Comparison of ENCODE assay signal across 16 cellular contexts in genomic region chr1:35187816-35188342, GRCh38. TPM values are rescaled to one million over a fixed set of nuclear protein-coding genes. Genes with fewer than 3 reads are reported as not detected.
DNase-seq lines count a peak whose midpoint lies in the region; ATAC-seq and TF ChIP-seq lines count a peak whose summit lies in the region.
"Had no signal": no experiment of that assay in that cellular context is flagged by ENCODE, and none has a peak within 500 bp of the region (broad histone marks: within the 10 kb centered on the region; RNA-seq: fewer than 3 reads in every experiment).

No MANE protein-coding gene starts in this region.

- no peak overlapping the region for H3T11ph ChIP-seq in H9 (ENCODE audit: low read length)

- no peak overlapping the region for H2BK120ac ChIP-seq in H9 (ENCODE audit: low read depth, low read length, poor library complexity, severe bottlenecking)

- no peaks in the 10 kb centered on the region for H3K9me2 ChIP-seq in hepatocyte (replicated peaks; ENCODE audit: insufficient read depth)

- H3K79me2 ChIP-seq in hepatocyte (peaks cover 100% of the 10 kb centered on the region), H9 (ENCODE audit: insufficient read depth, low read length) (peaks cover 42% of the 10 kb centered on the region)

- H3K27ac Mint-ChIP-seq in MCF 10A (ENCODE audit: low read depth, unreplicated experiment) (peak overlapping the region; percentile 59), activated B cell treated with CpG ODN at 0.5 μM for 24 hours (peak overlapping the region; percentile 2), type B pancreatic cell (peak overlapping the region; percentile 87), H9 (peak overlapping the region in 1 of 3 experiments; percentile 10; a peak in 2 of 7 replicates)
- H3K27ac Mint-ChIP-seq: B cell had no signal

- no peaks in the 10 kb centered on the region for H3K79me1 ChIP-seq in H9 (ENCODE audit: insufficient read depth, low read depth, low read length, poor library complexity, severe bottlenecking)

- no peak overlapping the region for H4K8ac ChIP-seq in H9 (replicated peaks; ENCODE audit: insufficient read length, low read depth, low read length)

- H4K5ac ChIP-seq in H9 (ENCODE audit: insufficient read length, low read depth, low read length): no peak overlapping the region

- no peak overlapping the region for H3K27ac ChIP-seq in breast epithelium
- no peak overlapping the region for H3K27ac ChIP-seq in hepatocyte
- no peak overlapping the region for H3K27ac ChIP-seq in H9 (ENCODE audit: insufficient read length, low read depth, low read length)
- H3K27ac ChIP-seq: adrenal gland had no signal

- no peaks in the 10 kb centered on the region for H3K27me3 ChIP-seq in breast epithelium
- no peaks in the 10 kb centered on the region for H3K27me3 ChIP-seq in hepatocyte
- no peaks in the 10 kb centered on the region for H3K27me3 ChIP-seq in H9 (ENCODE audit: insufficient read depth, low read length)
- H3K27me3 ChIP-seq: adrenal gland had no signal

- no peaks in the 10 kb centered on the region for H3K9me3 Mint-ChIP-seq in MCF 10A (ENCODE audit: unreplicated experiment)
- no peaks in the 10 kb centered on the region for H3K9me3 Mint-ChIP-seq in activated B cell treated with CpG ODN at 0.5 μM for 24 hours
- H3K9me3 Mint-ChIP-seq in type B pancreatic cell: no peaks in the 10 kb centered on the region
- peaks cover 2 to 4% of the 10 kb centered on the region in 2 experiments; a peak in 3 of 5 replicates for H3K9me3 Mint-ChIP-seq in H9
- H3K9me3 Mint-ChIP-seq: dendritic cell treated with granulocyte-macrophage colony-stimulating factor and Interleukin-4, amounts not matched to agents 40 ng/mL and 50 ng/mL, for 4 days had no signal

- peak overlapping the region; percentile 57 for H3K4me3 Mint-ChIP-seq in MCF 10A (ENCODE audit: unreplicated experiment)
- H3K4me3 Mint-ChIP-seq in activated B cell treated with CpG ODN at 0.5 μM for 24 hours: no peak overlapping the region
- peak overlapping the region; percentile 96 for H3K4me3 Mint-ChIP-seq in type B pancreatic cell
- H3K4me3 Mint-ChIP-seq in H9: 0 out of 5 replicates have a peak overlapping the region, but pooled peaks of 1 of the 2 experiments have one; percentile 8
- H3K4me3 Mint-ChIP-seq: B cell had no signal

- TF ChIP-seq POLR2A in breast epithelium (IDR thresholded peaks at IDR 0.05): no peak

- H2BK12ac ChIP-seq in H9 (ENCODE audit: insufficient read length, low read depth, low read length): no peak overlapping the region

- no peak overlapping the region for H3K4ac ChIP-seq in H9 (ENCODE audit: low read depth, low read length)

- H2AK5ac ChIP-seq in H9 (ENCODE audit: insufficient read length, low read length): no peak overlapping the region

- peaks cover 9% of the 10 kb centered on the region for H3K23me2 ChIP-seq in H9 (ENCODE audit: insufficient read length, low read depth, low read length, poor library complexity, severe bottlenecking)

- no peak overlapping the region for H3K9ac ChIP-seq in H9 (ENCODE audit: extremely low read depth, insufficient read length, low read length)

- intact Hi-C loops in MCF 10A (cut with micrococcal nuclease): no loop called here
- intact Hi-C loops in breast epithelium (cut with DNase I; ENCODE audit: low total_unique reads): no loop called here
- intact Hi-C loops in activated B cell treated with CpG ODN at 0.5 μM for 24 hours (cut with micrococcal nuclease): no loop called here

- H3K23ac ChIP-seq in H9 (ENCODE audit: insufficient read length, low read depth, low read length): no peak overlapping the region

- no peak overlapping the region for H3K14ac ChIP-seq in H9 (ENCODE audit: insufficient read depth, low read length)

- H3K36me3 ChIP-seq in breast epithelium (peaks cover 18% of the 10 kb centered on the region), hepatocyte (replicated peaks; ENCODE audit: insufficient read depth, low read depth) (peaks cover 10% of the 10 kb centered on the region)

- H2BK20ac ChIP-seq in H9 (ENCODE audit: low read depth, low read length, poor library complexity, severe bottlenecking): no peak overlapping the region

- no peak overlapping the region for H2BK15ac ChIP-seq in H9 (ENCODE audit: low read depth, low read length)

- no peaks in the 10 kb centered on the region for H3K9me3 ChIP-seq in breast epithelium
- H3K9me3 ChIP-seq in hepatocyte (ENCODE audit: low read depth): no peaks in the 10 kb centered on the region
- no peaks in the 10 kb centered on the region for H3K9me3 ChIP-seq in H9 (ENCODE audit: control insufficient read depth, low read depth, low read length)
- H3K9me3 ChIP-seq: adrenal gland had no signal

- DNase-seq in MCF 10A (ENCODE audit: unreplicated experiment) (no peak), breast epithelium (ENCODE audit: low spot score in 2 of 2) (no peak), activated B cell treated with CpG ODN at 0.5 μM for 24 hours (no peak), hepatocyte (ENCODE audit: low spot score) (no peak), type B pancreatic cell (ENCODE audit: extremely low spot score, unreplicated experiment) (no peak), H9 (no peak), cerebellum (ENCODE audit: low spot score) (no peak), HT-29 (ENCODE audit: low spot score) (no peak)
- DNase-seq: activated CD4-positive, alpha-beta T cell treated with anti-CD3 and anti-CD28 coated beads for 4 hours; adrenal gland; GF-D8; NCI-H1048; stimulated activated CD4-positive, alpha-beta T cell treated with anti-CD3 and anti-CD28 coated beads, Interleukin-2, amount 100 ng/mL, for 48 hours had no signal

- H2BK5ac ChIP-seq in H9 (ENCODE audit: insufficient read length, low read length): no peak overlapping the region

- no peak overlapping the region for H2AFZ ChIP-seq in hepatocyte
- H2AFZ ChIP-seq in H9 (ENCODE audit: low read length): no peak overlapping the region

- 86% methylated on average over 7 of the region's 7 CpGs for WGBS in hepatocyte (ENCODE audit: low lambda C conversion rate, missing lambda C conversion rate)
- 100% methylated on average over 4 of the region's 7 CpGs for WGBS in H9 (ENCODE audit: extremely low coverage, insufficient read length, low lambda C conversion rate)

- no peak overlapping the region for H4K91ac ChIP-seq in H9 (ENCODE audit: insufficient read length, low read depth, low read length)

- no peak for ATAC-seq in activated B cell treated with CpG ODN at 0.5 μM for 24 hours (ENCODE audit: low read depth)
- ATAC-seq: HCT116 had no signal

- POLR2A ChIA-PET in MCF 10A (lab: Yijun Ruan, JAX): interaction anchor here (0.6 to 1.0 kb wide), 2 partner anchors 16 to 1059 kb away, joined by 3 to 5 read pairs; no protein-coding TSS in a partner anchor
- POLR2A ChIA-PET in activated B cell treated with CpG ODN at 0.5 μM for 24 hours (lab: Charles Lee): interaction anchor here (1.1 kb wide), 1 partner anchor 81 kb away, joined by 3 read pairs; the partner anchor contains the start of gene ZMYM4

- H3K4me2 ChIP-seq in hepatocyte (peak overlapping the region; percentile 91), H9 (ENCODE audit: insufficient read depth, insufficient read length, low read length) (no peak overlapping the region)

- H3K56ac ChIP-seq in H9 (ENCODE audit: insufficient read length, low read depth, low read length): no peak overlapping the region

- H3K36me3 Mint-ChIP-seq in MCF 10A (ENCODE audit: insufficient read depth, unreplicated experiment) (peaks cover 96% of the 10 kb centered on the region), activated B cell treated with CpG ODN at 0.5 μM for 24 hours (ENCODE audit: low read depth) (peaks cover 91% of the 10 kb centered on the region), type B pancreatic cell (peaks cover 78% of the 10 kb centered on the region), H9 (ENCODE audit: insufficient read depth in 1 of 3, low read depth in 3 of 3) (peaks cover 82 to 91% (median 91%) of the 10 kb centered on the region in 3 experiments)

- no peaks in the 10 kb centered on the region for H3K27me3 Mint-ChIP-seq in MCF 10A (ENCODE audit: insufficient read depth, unreplicated experiment)
- H3K27me3 Mint-ChIP-seq in activated B cell treated with CpG ODN at 0.5 μM for 24 hours: no peaks in the 10 kb centered on the region
- no peaks in the 10 kb centered on the region for H3K27me3 Mint-ChIP-seq in type B pancreatic cell
- no peaks in the 10 kb centered on the region for H3K27me3 Mint-ChIP-seq in H9 (ENCODE audit: low read depth)
- H3K27me3 Mint-ChIP-seq: B cell; dendritic cell treated with granulocyte-macrophage colony-stimulating factor and Interleukin-4, amounts not matched to agents 40 ng/mL and 50 ng/mL, for 4 days had no signal

- TF ChIP-seq CTCF in MCF 10A (IDR thresholded peaks at IDR 0.05; ENCODE audit: unreplicated experiment) (no peak), breast epithelium (IDR thresholded peaks at IDR 0.05) (no peak), activated B cell treated with CpG ODN at 0.5 μM for 24 hours (IDR thresholded peaks at IDR 0.05) (no peak), hepatocyte (IDR thresholded peaks at IDR 0.05; ENCODE audit: poor library complexity) (no peak), type B pancreatic cell (conservative IDR thresholded peaks at IDR 0.05) (no peak), H9 (conservative IDR thresholded peaks at IDR 0.05) (no peak)

- H3K4me3 ChIP-seq in breast epithelium: no peak overlapping the region
- no peak overlapping the region for H3K4me3 ChIP-seq in hepatocyte
- H3K4me3 ChIP-seq: adrenal gland had no signal

- H3K4me1 Mint-ChIP-seq in MCF 10A (ENCODE audit: insufficient read depth, unreplicated experiment): peaks cover 51% of the 10 kb centered on the region
- H3K4me1 Mint-ChIP-seq in activated B cell treated with CpG ODN at 0.5 μM for 24 hours: peaks cover 62% of the 10 kb centered on the region
- H3K4me1 Mint-ChIP-seq in type B pancreatic cell (ENCODE audit: unreplicated experiment): peaks cover 55% of the 10 kb centered on the region
- H3K4me1 Mint-ChIP-seq in H9: peaks cover 51 to 57% of the 10 kb centered on the region in 2 experiments

- no TSS peak for BruUV-seq in MCF 10A (replicated peaks; lab: Mats Ljungman, UMichigan)

- peaks cover 90% of the 10 kb centered on the region for H4K20me1 ChIP-seq in hepatocyte (ENCODE audit: insufficient read depth, poor library complexity, severe bottlenecking)
- no peaks in the 10 kb centered on the region for H4K20me1 ChIP-seq in H9 (ENCODE audit: control insufficient read depth, insufficient read depth, insufficient read length)

- H3K4me1 ChIP-seq in breast epithelium: peaks cover 0 to 26% of the 10 kb centered on the region in 2 donors
- peaks cover 46% of the 10 kb centered on the region for H3K4me1 ChIP-seq in hepatocyte (ENCODE audit: insufficient read depth)
- no peaks in the 10 kb centered on the region; the same call in 1 of the 2 replicates for H3K4me1 ChIP-seq in H9 (ENCODE audit: insufficient read depth, low read length)

- CTCF ChIA-PET in MCF 10A (lab: Yijun Ruan, JAX) (interaction anchor here (0.6 to 0.8 kb wide), 2 partner anchors 14 to 150 kb away, joined by 3 read pairs; no protein-coding TSS in a partner anchor), activated B cell treated with CpG ODN at 0.5 μM for 24 hours (lab: Charles Lee) (interaction anchor here (2.3 kb wide), 1 partner anchor 14 kb away, joined by 6 read pairs; no protein-coding TSS in a partner anchor)

- H3K18ac ChIP-seq in H9 (ENCODE audit: insufficient read length, low read depth, low read length): no peak overlapping the region

RNA-seq across cellular contexts. Expression of gene SFPQ, which starts 5.1 kb away (rescaled TPM):
- 275 and 314 TPM in 2 replicates for total RNA-seq in MCF 10A (2022)
- total RNA-seq in breast epithelium: 100 to 1,000 TPM; 249 to 314 (median 269) TPM
- total RNA-seq in activated B cell treated with CpG ODN at 0.5 μM for 24 hours: 380 and 429 TPM in 2 replicates
- total RNA-seq in hepatocyte: 138 and 183 TPM in 2 replicates
- polyA plus RNA-seq in hepatocyte: 165 and 170 TPM in 2 replicates
- 256 and 445 TPM in 2 replicates for total RNA-seq in type B pancreatic cell (ENCODE audit: low replicate concordance)
- total RNA-seq in H9 (2021): 547 and 573 TPM in 2 replicates
- total RNA-seq in cerebellum: 446 TPM
- total RNA-seq in HT-29 (2014; rRNA removed; shearing (Covaris generic)): 166 and 167 TPM in 2 replicates
